In the genomic region with DNA sequence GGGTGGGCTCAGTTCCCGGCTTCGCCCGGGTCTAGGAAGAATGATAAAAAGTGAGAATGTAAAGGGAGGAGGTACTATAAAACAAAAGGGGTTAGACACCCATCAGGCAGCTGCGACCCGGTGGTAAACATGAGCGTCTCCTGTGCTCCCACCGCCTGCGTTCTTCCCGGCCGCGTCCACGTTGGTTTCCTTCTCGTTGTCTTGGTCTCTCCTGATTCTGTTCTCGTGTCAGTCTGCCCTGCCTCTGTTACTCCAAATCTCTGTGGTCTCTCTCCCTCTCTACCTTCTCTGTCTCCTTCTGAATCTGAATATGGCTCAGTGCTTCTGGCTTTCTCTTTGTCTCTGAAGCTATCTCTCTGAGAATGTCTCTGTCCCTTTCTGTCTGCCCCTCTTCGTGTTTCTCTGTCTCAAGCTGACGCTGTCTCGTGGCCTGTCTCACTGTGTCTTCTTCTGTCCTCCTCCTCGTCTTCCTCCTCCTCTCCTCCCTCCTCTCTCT, we compare ENCODE assay signal across 9 cellular contexts. TPM values are rescaled to one million over a fixed set of nuclear protein-coding genes. Genes with fewer than 3 reads are reported as not detected.
A peak's percentile ranks its signal among the peaks of the same experiment; 100 is the strongest.
DNase-seq lines count a peak whose midpoint lies in the region; ATAC-seq and TF ChIP-seq lines count a peak whose summit lies in the region.
"Had no signal": no experiment of that assay in that cellular context is flagged by ENCODE, and none has a peak within 500 bp of the region (broad histone marks: within the 10 kb centered on the region; RNA-seq: fewer than 3 reads in every experiment).

No MANE protein-coding gene starts in this region.

- in situ Hi-C loops in Panc1 (cut with HindIII; ENCODE audit: low pct_unique_long_range_greater_than_20kb, low sequenced_read_pairs) = no loop called here

- WGBS in spleen, 5 donors = 3 to 5% (median 4%) methylated on average over 18 of the region's 18 CpGs

- H3K9me3 ChIP-seq in Panc1 (ENCODE audit: control insufficient read depth, insufficient read depth, low read depth, low read length) (no peaks in the 10 kb centered on the region), spleen (no peaks in the 10 kb centered on the region)
- H3K9me3 ChIP-seq: neutrophil had no signal

- TF ChIP-seq CTCF in Panc1 (IDR thresholded peaks at IDR 0.05) (no peak), spleen (IDR thresholded peaks at IDR 0.05 in 8 of 11, conservative IDR thresholded peaks at IDR 0.05 in 3 of 11) (no peak)

- intact Hi-C loops in Panc1 (cut with micrococcal nuclease; ENCODE audit: unreplicated experiment) (no loop called here), spleen (cut with DNase I; ENCODE audit: low total_unique reads) (no loop called here)

- H3K27me3 ChIP-seq in Panc1 (ENCODE audit: control insufficient read depth, insufficient read depth, low read length) (peaks cover 11% of the 10 kb centered on the region), spleen (replicated peaks in 1 of 7) (peaks cover 0 to 80% (median 43%) of the 10 kb centered on the region in 7 donors)

- peak overlapping the region in 1 of 2 experiments; percentile 45; a peak in 2 of 4 replicates for H3K4me3 ChIP-seq in Panc1 (ENCODE audit: low read depth in 2 of 2, low read length in 2 of 2)
- H3K4me3 ChIP-seq in iPS-11a (ENCODE audit: low read depth, low read length) = peak overlapping the region; percentile 10
- H3K4me3 ChIP-seq in spleen = peak overlapping the region in 5 of 8 donors; percentile 20 to 64 (median 27)

- DNase-seq in NCI-H1105 treated with DMSO at 0.1 percent for 48 hours (lab: John Stamatoyannopoulos, UW) (peak; percentile 66), NCI-H1105 (lab: John Stamatoyannopoulos, UW) (no peak), Panc1 (ENCODE audit: low read depth, low spot score) (no peak), spleen (no peak), Ammon's horn (ENCODE audit: low spot score) (no peak), HUDEP-2 (lab: John Stamatoyannopoulos, UW; ENCODE audit: unreplicated experiment in 76 of 76) (no peak)

- POLR2A ChIA-PET in Panc1 (lab: Charles Lee) = no interaction called here

- H3K27ac ChIP-seq in Panc1 (ENCODE audit: low read length) (no peak overlapping the region), spleen (peak overlapping the region in 5 of 8 donors; percentile 43 to 65 (median 49))
- H3K27ac ChIP-seq: neutrophil had no signal

- peak; percentile 12 for ATAC-seq in Panc1
- ATAC-seq in GM21360 (IDR thresholded peaks at IDR 0.05; ENCODE audit: unreplicated experiment) = no peak

- TF ChIP-seq POLR2A in spleen (IDR thresholded peaks at IDR 0.05) = no peak

- H3K4me1 ChIP-seq in Panc1 (ENCODE audit: control insufficient read depth, insufficient read depth, low read length) (peaks cover 3% of the 10 kb centered on the region), spleen (peaks cover 30 to 46% (median 34%) of the 10 kb centered on the region in 6 donors)

- H3K36me3 ChIP-seq in Panc1 (ENCODE audit: control insufficient read depth, insufficient read depth, low read length) (no peaks in the 10 kb centered on the region), spleen (no peaks in the 10 kb centered on the region)
- H3K36me3 ChIP-seq: neutrophil had no signal

- CTCF ChIA-PET in Panc1 (lab: Charles Lee) = interaction anchor here (0.7 kb wide), 1 partner anchor 521 kb away, joined by 4 read pairs; no protein-coding TSS in a partner anchor

- no TSS peak for BruUV-seq in Panc1 (replicated peaks; lab: Mats Ljungman, UMichigan)

RNA-seq across cellular contexts. Expression of a gene that starts 41.6 kb away (rescaled TPM):
- total RNA-seq in Panc1 (2021; ENCODE audit: unreplicated experiment) (30.4 TPM), spleen (10 to 100 TPM in 3 of 7 donors, 1 to 10 TPM in 4; 5.3 to 12.1 (median 8.3) TPM)
- polyA plus RNA-seq in Panc1 (2012; ENCODE audit: insufficient read length) = 30.8 TPM
- 1 to 10 TPM; 3.0 to 5.8 (median 3.4) TPM for polyA plus RNA-seq in spleen
